10 cellular contexts compared by ENCODE assay signal in genomic region chr12:119693006-119693405, GRCh38. TPM values are rescaled to one million over a fixed set of nuclear protein-coding genes. Genes with fewer than 3 reads are reported as not detected.
DNase-seq lines count a peak whose midpoint lies in the region; ATAC-seq, FAIRE-seq and TF ChIP-seq lines count a peak whose summit lies in the region.
"Had no signal": no experiment of that assay in that cellular context is flagged by ENCODE, and none has a peak within 500 bp of the region (broad histone marks: within the 10 kb centered on the region; RNA-seq: fewer than 3 reads in every experiment).

No MANE protein-coding gene starts in this region.

- peak; percentile 51 to 59 for ATAC-seq in gastrocnemius medialis
- ATAC-seq in GM18505 (IDR thresholded peaks at IDR 0.05; ENCODE audit: unreplicated experiment), result no peak
- no peak for ATAC-seq in HG02870 (IDR thresholded peaks at IDR 0.05; ENCODE audit: unreplicated experiment)
- no peak for ATAC-seq in HG02852 (IDR thresholded peaks at IDR 0.05; ENCODE audit: unreplicated experiment)

- H3K4me1 ChIP-seq in gastrocnemius medialis, result peaks cover 0 to under 1% of the 10 kb centered on the region in 2 donors

- TF ChIP-seq CTCF in foreskin fibroblast (IDR thresholded peaks at IDR 0.05; ENCODE audit: low read depth, low read length), result no peak
- TF ChIP-seq CTCF in gastrocnemius medialis (IDR thresholded peaks at IDR 0.05 in 4 of 5, conservative IDR thresholded peaks at IDR 0.05 in 1 of 5), result no peak

- no peaks in the 10 kb centered on the region for H3K27me3 ChIP-seq in gastrocnemius medialis

- TF ChIP-seq POLR2A in gastrocnemius medialis (IDR thresholded peaks at IDR 0.05), result no peak
- TF ChIP-seq POLR2A in GM18505 (IDR thresholded peaks at IDR 0.05; ENCODE audit: borderline replicate concordance, extremely low read depth, insufficient read depth, insufficient read length), result no peak
- no peak for TF ChIP-seq POLR2A in GM12892 (IDR thresholded peaks at IDR 0.05; ENCODE audit: low read depth, low read length)

- FAIRE-seq in RCC 7860 (lab: Jason Lieb, UNC) (peak; percentile 88), GM12892 (lab: Jason Lieb, UNC) (no peak)

- intact Hi-C loops in gastrocnemius medialis (cut with DNase I; ENCODE audit: low total_unique reads), result no loop called here

- in situ Hi-C loops in gastrocnemius medialis (cut with MboI; ENCODE audit: low sequenced_read_pairs in 4 of 4), result no loop called here

- DNase-seq in GM04503 (ENCODE audit: low read depth), result peak; percentile 98
- DNase-seq in RCC 7860 (ENCODE audit: low spot score), result peak; percentile 73
- peak; percentile 97 to 98 for DNase-seq in foreskin fibroblast
- no peak for DNase-seq in gastrocnemius medialis
- DNase-seq in GM12892 (ENCODE audit: insufficient read length), result no peak
- DNase-seq: activated naive CD4-positive, alpha-beta T cell treated with anti-CD3 and anti-CD28 coated beads, Interleukin-2, amount 10 ng/mL, durations not matched to agents 7 days and 5 days; midbrain had no signal

- H3K27ac ChIP-seq in gastrocnemius medialis, result peak overlapping the region in 2 of 4 donors; percentile 21 to 49

- H3K9me3 ChIP-seq in gastrocnemius medialis, result no peaks in the 10 kb centered on the region

- H3K4me3 ChIP-seq in foreskin fibroblast (ENCODE audit: low read depth in 1 of 2, low read length in 2 of 2) (no peak overlapping the region), gastrocnemius medialis (no peak overlapping the region)

- no peaks in the 10 kb centered on the region for H3K36me3 ChIP-seq in gastrocnemius medialis

RNA-seq across cellular contexts. Expression of gene PRKAB1, which starts 25.1 kb away (rescaled TPM):
- total RNA-seq in gastrocnemius medialis, result 10 to 100 TPM in 3 of 4 donors, 1 to 10 TPM in 1; 7.1 to 21.0 (median 17.6) TPM
- polyA plus RNA-seq in GM12892 (2012; ENCODE audit: missing spikeins), result 35.0 TPM

Comparison
In these comparisons a context has a peak if more than half of its experiments do, and no peak if none do; other contexts are left out.
1. DNase-seq: peak in GM04503 (single experiment), RCC 7860 (single experiment) and foreskin fibroblast (2 of 2); none in gastrocnemius medialis (0 of 2) and GM12892 (single experiment).
2. ATAC-seq: peak in gastrocnemius medialis (2 of 2); none in GM18505 (single experiment), HG02870 (single experiment) and HG02852 (single experiment).